In the genomic region with DNA sequence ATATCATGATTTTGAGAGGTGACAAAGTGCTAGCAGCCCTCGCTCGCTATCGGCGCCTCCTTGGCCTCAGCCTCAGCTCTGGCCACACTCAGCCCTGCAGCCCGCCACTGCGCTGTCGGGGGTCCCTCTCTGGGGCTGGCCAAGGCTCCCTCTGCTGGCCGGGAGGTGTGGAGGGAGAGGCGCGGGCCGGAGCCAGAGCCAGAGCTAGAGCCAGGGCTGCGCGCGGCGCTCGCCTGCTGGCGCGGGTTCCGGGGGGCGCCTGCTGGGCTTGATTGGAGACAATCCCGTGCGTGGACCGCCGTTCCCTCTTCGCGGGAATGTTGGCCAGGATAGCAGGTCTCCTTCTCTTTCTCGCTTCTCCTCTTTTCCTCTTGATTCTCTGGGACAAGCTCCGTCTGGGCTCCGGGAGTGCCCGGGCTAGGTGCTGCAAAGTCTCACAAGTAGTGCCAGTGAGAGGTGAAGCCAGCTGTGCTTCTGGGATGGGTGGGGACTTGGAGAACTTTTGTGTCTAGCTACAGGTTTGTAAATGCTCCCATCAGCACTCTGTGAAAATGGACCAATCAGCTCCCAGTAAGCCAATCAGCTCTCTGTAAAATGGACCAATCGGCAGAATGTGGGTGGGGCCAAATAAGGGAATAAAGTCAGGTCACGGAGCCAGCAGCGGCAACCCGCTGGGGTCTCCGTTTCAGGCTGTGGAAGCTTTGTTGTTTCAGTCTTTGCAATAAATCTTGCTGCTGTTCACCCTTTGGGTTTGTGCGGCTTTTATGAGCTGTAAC, we compare ENCODE assay signal across 15 cellular contexts. TPM values are rescaled to one million over a fixed set of nuclear protein-coding genes. Genes with fewer than 3 reads are reported as not detected.
DNase-seq lines count a peak whose midpoint lies in the region; ATAC-seq and TF ChIP-seq lines count a peak whose summit lies in the region.
"Had no signal": no experiment of that assay in that cellular context is flagged by ENCODE, and none has a peak within 500 bp of the region (broad histone marks: within the 10 kb centered on the region; RNA-seq: fewer than 3 reads in every experiment).

No MANE protein-coding gene starts in this region.

- no peaks in the 10 kb centered on the region for H4K20me1 ChIP-seq in DND-41 (ENCODE audit: insufficient read depth, low read length)

- H3K36me3 ChIP-seq in DND-41 (ENCODE audit: insufficient read depth, low read length) (no peaks in the 10 kb centered on the region), HUES48 (ENCODE audit: control insufficient read depth, insufficient read depth, low read length) (no peaks in the 10 kb centered on the region; the same call in 1 of the 2 replicates)
- H3K36me3 ChIP-seq: colonic mucosa, sigmoid colon, suprapubic skin had no signal

- H2AFZ ChIP-seq in DND-41 (ENCODE audit: low read depth, low read length) = no peak overlapping the region

- no peaks in the 10 kb centered on the region for H3K79me2 ChIP-seq in DND-41 (ENCODE audit: insufficient read depth, low read length)

- H3K4me3 ChIP-seq in DND-41 (ENCODE audit: low read depth in 1 of 2, low read length in 2 of 2) (no peak overlapping the region), HUES48 (ENCODE audit: low read depth, low read length) (peak overlapping the region; percentile 35; the same call in 1 of the 2 replicates)
- H3K4me3 ChIP-seq: colonic mucosa, sigmoid colon, suprapubic skin had no signal

- no peak for ATAC-seq in DND-41 (ENCODE audit: insufficient read depth, low read depth)
- no peak for ATAC-seq in effector memory CD8-positive, alpha-beta T cell (replicated peaks)
- no peak for ATAC-seq in GM21529 (IDR thresholded peaks at IDR 0.05; ENCODE audit: unreplicated experiment)

- H3K4me3 Mint-ChIP-seq in nephron = peak overlapping the region; percentile 64 to 69 (median 65)
- H3K4me3 Mint-ChIP-seq in effector memory CD8-positive, alpha-beta T cell = peak overlapping the region in 1 of 2 donors; percentile 44

- TF ChIP-seq CTCF in DND-41 (IDR thresholded peaks at IDR 0.05; ENCODE audit: borderline replicate concordance, extremely low read depth, low read length, poor library complexity, severe bottlenecking) (peak; percentile 21), nephron (IDR thresholded peaks at IDR 0.05; ENCODE audit: unreplicated experiment in 3 of 3) (peak; percentile 45 to 49 (median 48))

- H3K9me3 ChIP-seq in DND-41 (ENCODE audit: insufficient read depth, low read length, severe bottlenecking) (peaks cover 5% of the 10 kb centered on the region), HUES48 (ENCODE audit: control insufficient read depth, insufficient read depth, low read length) (peaks cover 19% of the 10 kb centered on the region)
- H3K9me3 ChIP-seq: colonic mucosa, suprapubic skin had no signal

- DNase-seq in DND-41 = no peak
- peak; percentile 91 for DNase-seq in ecto neural progenitor cell (ENCODE audit: low spot score)
- no peak for DNase-seq in dermis blood vessel endothelial cell
- no peak for DNase-seq in effector memory CD8-positive, alpha-beta T cell
- no peak for DNase-seq in NCI-H526 (lab: John Stamatoyannopoulos, UW)
- DNase-seq: activated CD4-positive, alpha-beta T cell treated with anti-CD3 and anti-CD28 coated beads for 1 hour; activated effector memory CD4-positive, alpha-beta T cell treated with anti-CD3 and anti-CD28 coated beads, Interleukin-2, amount 50 U/mL, for 16 hours; colonic mucosa; NCI-H2227 treated with DMSO at 0.1 percent for 48 hours; sigmoid colon; stimulated activated CD4-positive, alpha-beta T cell treated with anti-CD3 and anti-CD28 coated beads, Interleukin-2, amount 100 ng/mL, for 24 hours had no signal

- H3K4me1 Mint-ChIP-seq in nephron = peaks cover 3% of the 10 kb centered on the region
- no peaks in the 10 kb centered on the region for H3K4me1 Mint-ChIP-seq in effector memory CD8-positive, alpha-beta T cell (ENCODE audit: low read depth in 2 of 2)

- no peaks in the 10 kb centered on the region for H3K36me3 Mint-ChIP-seq in nephron (ENCODE audit: low read depth)
- no peaks in the 10 kb centered on the region for H3K36me3 Mint-ChIP-seq in effector memory CD8-positive, alpha-beta T cell (ENCODE audit: insufficient read depth)

- H3K9me3 Mint-ChIP-seq in nephron = no peaks in the 10 kb centered on the region
- no peaks in the 10 kb centered on the region for H3K9me3 Mint-ChIP-seq in effector memory CD8-positive, alpha-beta T cell

- H3K27ac Mint-ChIP-seq in nephron = no peak overlapping the region
- H3K27ac Mint-ChIP-seq in effector memory CD8-positive, alpha-beta T cell = no peak overlapping the region

- H3K27me3 ChIP-seq in DND-41 (ENCODE audit: insufficient read depth, low read length, poor library complexity) (no peaks in the 10 kb centered on the region), HUES48 (ENCODE audit: control insufficient read depth, insufficient read depth, low read length) (no peaks in the 10 kb centered on the region)
- H3K27me3 ChIP-seq: colonic mucosa, sigmoid colon, suprapubic skin had no signal

- H3K4me1 ChIP-seq in DND-41 (ENCODE audit: insufficient read depth, low read length) = no peaks in the 10 kb centered on the region
- peaks cover 16% of the 10 kb centered on the region for H3K4me1 ChIP-seq in HUES48 (ENCODE audit: control insufficient read depth, insufficient read depth, low read length)
- H3K4me1 ChIP-seq: colonic mucosa, sigmoid colon, suprapubic skin had no signal

- no peaks in the 10 kb centered on the region for H3K27me3 Mint-ChIP-seq in nephron (ENCODE audit: low read depth)
- H3K27me3 Mint-ChIP-seq in effector memory CD8-positive, alpha-beta T cell = no peaks in the 10 kb centered on the region

- H3K9ac ChIP-seq in DND-41 (ENCODE audit: low read depth, low read length) = no peak overlapping the region
- no peak overlapping the region for H3K9ac ChIP-seq in HUES48 (ENCODE audit: low read depth, low read length)

- H3K27ac ChIP-seq in DND-41 (ENCODE audit: low read length) (no peak overlapping the region), HUES48 (ENCODE audit: low read depth, low read length) (no peak overlapping the region)
- H3K27ac ChIP-seq: colonic mucosa, sigmoid colon, suprapubic skin had no signal

- no peak overlapping the region for H3K4me2 ChIP-seq in DND-41 (ENCODE audit: insufficient read depth, low read length)

RNA-seq across cellular contexts. Expression of gene ELMO1, which starts 43.4 kb away (rescaled TPM):
- total RNA-seq in dermis blood vessel endothelial cell = 68.5 and 109 TPM in 2 replicates
